ENCODE assay signal across 1 cellular context in the genomic region with DNA sequence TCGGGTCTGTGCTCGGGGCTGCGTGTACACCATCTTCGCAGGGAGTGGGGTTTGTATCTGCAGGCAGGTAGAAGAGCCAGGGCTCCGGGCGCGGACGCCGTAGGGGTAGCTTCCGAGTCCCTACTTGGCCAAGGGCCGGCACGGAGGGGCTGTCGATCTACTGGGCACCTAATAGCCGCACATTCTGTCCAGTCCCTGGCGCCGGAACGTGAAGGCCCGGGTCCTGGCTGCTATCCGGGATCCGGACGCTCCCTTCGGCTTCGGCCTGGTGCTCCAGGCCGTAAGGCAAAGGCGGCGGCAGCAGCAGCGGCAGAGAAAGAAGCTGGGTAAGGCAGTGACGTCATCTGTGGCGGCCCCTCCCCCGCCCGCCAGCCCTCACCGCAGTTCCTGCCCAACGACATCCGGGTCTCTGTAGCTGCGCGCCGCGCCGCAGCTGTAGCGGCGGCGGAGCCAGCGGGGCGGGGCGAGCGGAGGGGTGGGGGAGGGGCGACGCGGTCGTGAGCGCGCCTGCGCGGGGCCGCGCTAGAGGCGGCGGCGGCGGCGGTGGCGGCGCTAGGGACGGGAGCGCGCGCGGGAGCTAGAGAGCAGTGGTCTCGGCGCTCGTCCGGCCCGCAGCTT.
TF ChIP-seq lines count a peak whose summit lies in the region.

A gene (plus strand): TSS at position 525 of the 618 bp plus-strand sequence. CDS start 33,483 bp downstream, outside the sequence.

TF ChIP-seq in HepG2, 621 proteins besides CTCF, POLR2A, EP300 and RAD21 (continued from another document and continues in another):
- TF ChIP-seq, protein P1, sequence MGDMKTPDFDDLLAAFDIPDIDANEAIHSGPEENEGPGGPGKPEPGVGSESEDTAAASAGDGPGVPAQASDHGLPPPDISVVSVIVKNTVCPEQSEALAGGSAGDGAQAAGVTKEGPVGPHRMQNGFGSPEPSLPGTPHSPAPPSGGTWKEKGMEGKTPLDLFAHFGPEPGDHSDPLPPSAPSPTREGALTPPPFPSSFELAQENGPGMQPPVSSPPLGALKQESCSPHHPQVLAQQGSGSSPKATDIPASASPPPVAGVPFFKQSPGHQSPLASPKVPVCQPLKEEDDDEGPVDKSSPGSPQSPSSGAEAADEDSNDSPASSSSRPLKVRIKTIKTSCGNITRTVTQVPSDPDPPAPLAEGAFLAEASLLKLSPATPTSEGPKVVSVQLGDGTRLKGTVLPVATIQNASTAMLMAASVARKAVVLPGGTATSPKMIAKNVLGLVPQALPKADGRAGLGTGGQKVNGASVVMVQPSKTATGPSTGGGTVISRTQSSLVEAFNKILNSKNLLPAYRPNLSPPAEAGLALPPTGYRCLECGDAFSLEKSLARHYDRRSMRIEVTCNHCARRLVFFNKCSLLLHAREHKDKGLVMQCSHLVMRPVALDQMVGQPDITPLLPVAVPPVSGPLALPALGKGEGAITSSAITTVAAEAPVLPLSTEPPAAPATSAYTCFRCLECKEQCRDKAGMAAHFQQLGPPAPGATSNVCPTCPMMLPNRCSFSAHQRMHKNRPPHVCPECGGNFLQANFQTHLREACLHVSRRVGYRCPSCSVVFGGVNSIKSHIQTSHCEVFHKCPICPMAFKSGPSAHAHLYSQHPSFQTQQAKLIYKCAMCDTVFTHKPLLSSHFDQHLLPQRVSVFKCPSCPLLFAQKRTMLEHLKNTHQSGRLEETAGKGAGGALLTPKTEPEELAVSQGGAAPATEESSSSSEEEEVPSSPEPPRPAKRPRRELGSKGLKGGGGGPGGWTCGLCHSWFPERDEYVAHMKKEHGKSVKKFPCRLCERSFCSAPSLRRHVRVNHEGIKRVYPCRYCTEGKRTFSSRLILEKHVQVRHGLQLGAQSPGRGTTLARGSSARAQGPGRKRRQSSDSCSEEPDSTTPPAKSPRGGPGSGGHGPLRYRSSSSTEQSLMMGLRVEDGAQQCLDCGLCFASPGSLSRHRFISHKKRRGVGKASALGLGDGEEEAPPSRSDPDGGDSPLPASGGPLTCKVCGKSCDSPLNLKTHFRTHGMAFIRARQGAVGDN (CRISPR knock-in tag; IDR thresholded peaks at IDR 0.05), result peak; percentile 91
- TF ChIP-seq PLRG1 (conservative IDR thresholded peaks at IDR 0.05), result no peak
- TF ChIP-seq, protein P2, sequence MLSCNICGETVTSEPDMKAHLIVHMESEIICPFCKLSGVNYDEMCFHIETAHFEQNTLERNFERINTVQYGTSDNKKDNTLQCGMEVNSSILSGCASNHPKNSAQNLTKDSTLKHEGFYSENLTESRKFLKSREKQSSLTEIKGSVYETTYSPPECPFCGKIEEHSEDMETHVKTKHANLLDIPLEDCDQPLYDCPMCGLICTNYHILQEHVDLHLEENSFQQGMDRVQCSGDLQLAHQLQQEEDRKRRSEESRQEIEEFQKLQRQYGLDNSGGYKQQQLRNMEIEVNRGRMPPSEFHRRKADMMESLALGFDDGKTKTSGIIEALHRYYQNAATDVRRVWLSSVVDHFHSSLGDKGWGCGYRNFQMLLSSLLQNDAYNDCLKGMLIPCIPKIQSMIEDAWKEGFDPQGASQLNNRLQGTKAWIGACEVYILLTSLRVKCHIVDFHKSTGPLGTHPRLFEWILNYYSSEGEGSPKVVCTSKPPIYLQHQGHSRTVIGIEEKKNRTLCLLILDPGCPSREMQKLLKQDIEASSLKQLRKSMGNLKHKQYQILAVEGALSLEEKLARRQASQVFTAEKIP (CRISPR knock-in tag; IDR thresholded peaks at IDR 0.05; ENCODE audit: borderline replicate concordance), result no peak
- peak; percentile 46; the same call in 1 of the 2 replicates for TF ChIP-seq JUNB (CRISPR knock-in tag; IDR thresholded peaks at IDR 0.05; ENCODE audit: borderline replicate concordance)
- TF ChIP-seq, protein P3, sequence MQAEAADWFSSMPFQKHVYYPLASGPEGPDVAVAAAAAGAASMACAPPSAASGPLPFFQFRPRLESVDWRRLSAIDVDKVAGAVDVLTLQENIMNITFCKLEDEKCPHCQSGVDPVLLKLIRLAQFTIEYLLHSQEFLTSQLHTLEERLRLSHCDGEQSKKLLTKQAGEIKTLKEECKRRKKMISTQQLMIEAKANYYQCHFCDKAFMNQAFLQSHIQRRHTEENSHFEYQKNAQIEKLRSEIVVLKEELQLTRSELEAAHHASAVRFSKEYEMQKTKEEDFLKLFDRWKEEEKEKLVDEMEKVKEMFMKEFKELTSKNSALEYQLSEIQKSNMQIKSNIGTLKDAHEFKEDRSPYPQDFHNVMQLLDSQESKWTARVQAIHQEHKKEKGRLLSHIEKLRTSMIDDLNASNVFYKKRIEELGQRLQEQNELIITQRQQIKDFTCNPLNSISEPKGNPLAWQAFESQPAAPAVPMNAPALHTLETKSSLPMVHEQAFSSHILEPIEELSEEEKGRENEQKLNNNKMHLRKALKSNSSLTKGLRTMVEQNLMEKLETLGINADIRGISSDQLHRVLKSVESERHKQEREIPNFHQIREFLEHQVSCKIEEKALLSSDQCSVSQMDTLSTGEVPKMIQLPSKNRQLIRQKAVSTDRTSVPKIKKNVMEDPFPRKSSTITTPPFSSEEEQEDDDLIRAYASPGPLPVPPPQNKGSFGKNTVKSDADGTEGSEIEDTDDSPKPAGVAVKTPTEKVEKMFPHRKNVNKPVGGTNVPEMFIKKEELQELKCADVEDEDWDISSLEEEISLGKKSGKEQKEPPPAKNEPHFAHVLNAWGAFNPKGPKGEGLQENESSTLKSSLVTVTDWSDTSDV (CRISPR knock-in tag; IDR thresholded peaks at IDR 0.05), result no peak
- TF ChIP-seq LCORL (IDR thresholded peaks at IDR 0.05), result no peak
- TF ChIP-seq LCORL (CRISPR knock-in tag; IDR thresholded peaks at IDR 0.05), result 0 out of 2 replicates have a peak, but pooled peaks have one; percentile 35
- TF ChIP-seq PHF20 (CRISPR knock-in tag; IDR thresholded peaks at IDR 0.05), result peak; percentile 79
- no peak for TF ChIP-seq ZNF75D (CRISPR knock-in tag; IDR thresholded peaks at IDR 0.05; ENCODE audit: borderline replicate concordance)
- TF ChIP-seq, protein P4, sequence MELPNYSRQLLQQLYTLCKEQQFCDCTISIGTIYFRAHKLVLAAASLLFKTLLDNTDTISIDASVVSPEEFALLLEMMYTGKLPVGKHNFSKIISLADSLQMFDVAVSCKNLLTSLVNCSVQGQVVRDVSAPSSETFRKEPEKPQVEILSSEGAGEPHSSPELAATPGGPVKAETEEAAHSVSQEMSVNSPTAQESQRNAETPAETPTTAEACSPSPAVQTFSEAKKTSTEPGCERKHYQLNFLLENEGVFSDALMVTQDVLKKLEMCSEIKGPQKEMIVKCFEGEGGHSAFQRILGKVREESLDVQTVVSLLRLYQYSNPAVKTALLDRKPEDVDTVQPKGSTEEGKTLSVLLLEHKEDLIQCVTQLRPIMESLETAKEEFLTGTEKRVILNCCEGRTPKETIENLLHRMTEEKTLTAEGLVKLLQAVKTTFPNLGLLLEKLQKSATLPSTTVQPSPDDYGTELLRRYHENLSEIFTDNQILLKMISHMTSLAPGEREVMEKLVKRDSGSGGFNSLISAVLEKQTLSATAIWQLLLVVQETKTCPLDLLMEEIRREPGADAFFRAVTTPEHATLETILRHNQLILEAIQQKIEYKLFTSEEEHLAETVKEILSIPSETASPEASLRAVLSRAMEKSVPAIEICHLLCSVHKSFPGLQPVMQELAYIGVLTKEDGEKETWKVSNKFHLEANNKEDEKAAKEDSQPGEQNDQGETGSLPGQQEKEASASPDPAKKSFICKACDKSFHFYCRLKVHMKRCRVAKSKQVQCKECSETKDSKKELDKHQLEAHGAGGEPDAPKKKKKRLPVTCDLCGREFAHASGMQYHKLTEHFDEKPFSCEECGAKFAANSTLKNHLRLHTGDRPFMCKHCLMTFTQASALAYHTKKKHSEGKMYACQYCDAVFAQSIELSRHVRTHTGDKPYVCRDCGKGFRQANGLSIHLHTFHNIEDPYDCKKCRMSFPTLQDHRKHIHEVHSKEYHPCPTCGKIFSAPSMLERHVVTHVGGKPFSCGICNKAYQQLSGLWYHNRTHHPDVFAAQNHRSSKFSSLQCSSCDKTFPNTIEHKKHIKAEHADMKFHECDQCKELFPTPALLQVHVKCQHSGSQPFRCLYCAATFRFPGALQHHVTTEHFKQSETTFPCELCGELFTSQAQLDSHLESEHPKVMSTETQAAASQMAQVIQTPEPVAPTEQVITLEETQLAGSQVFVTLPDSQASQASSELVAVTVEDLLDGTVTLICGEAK (IDR thresholded peaks at IDR 0.05), result no peak
- TF ChIP-seq, protein P4 (CRISPR knock-in tag; IDR thresholded peaks at IDR 0.05), result no peak
- peak; percentile 84 for TF ChIP-seq SRSF1 (optimal IDR thresholded peaks at IDR 0.05; ENCODE audit: low read depth, low read length)
- no peak for TF ChIP-seq ZNF234 (CRISPR knock-in tag; conservative IDR thresholded peaks at IDR 0.05)
- TF ChIP-seq, protein P5, sequence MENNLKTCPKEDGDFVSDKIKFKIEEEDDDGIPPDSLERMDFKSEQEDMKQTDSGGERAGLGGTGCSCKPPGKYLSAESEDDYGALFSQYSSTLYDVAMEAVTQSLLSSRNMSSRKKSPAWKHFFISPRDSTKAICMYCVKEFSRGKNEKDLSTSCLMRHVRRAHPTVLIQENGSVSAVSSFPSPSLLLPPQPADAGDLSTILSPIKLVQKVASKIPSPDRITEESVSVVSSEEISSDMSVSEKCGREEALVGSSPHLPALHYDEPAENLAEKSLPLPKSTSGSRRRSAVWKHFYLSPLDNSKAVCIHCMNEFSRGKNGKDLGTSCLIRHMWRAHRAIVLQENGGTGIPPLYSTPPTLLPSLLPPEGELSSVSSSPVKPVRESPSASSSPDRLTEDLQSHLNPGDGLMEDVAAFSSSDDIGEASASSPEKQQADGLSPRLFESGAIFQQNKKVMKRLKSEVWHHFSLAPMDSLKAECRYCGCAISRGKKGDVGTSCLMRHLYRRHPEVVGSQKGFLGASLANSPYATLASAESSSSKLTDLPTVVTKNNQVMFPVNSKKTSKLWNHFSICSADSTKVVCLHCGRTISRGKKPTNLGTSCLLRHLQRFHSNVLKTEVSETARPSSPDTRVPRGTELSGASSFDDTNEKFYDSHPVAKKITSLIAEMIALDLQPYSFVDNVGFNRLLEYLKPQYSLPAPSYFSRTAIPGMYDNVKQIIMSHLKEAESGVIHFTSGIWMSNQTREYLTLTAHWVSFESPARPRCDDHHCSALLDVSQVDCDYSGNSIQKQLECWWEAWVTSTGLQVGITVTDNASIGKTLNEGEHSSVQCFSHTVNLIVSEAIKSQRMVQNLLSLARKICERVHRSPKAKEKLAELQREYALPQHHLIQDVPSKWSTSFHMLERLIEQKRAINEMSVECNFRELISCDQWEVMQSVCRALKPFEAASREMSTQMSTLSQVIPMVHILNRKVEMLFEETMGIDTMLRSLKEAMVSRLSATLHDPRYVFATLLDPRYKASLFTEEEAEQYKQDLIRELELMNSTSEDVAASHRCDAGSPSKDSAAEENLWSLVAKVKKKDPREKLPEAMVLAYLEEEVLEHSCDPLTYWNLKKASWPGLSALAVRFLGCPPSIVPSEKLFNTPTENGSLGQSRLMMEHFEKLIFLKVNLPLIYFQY (CRISPR knock-in tag; IDR thresholded peaks at IDR 0.05; ENCODE audit: borderline replicate concordance), result peak; percentile 78
- no peak for TF ChIP-seq SRF (IDR thresholded peaks at IDR 0.05; ENCODE audit: low read depth, low read length)
- 0 out of 2 replicates have a peak, but pooled peaks have one; percentile 40 for TF ChIP-seq IRF2 (CRISPR knock-in tag; IDR thresholded peaks at IDR 0.05)
- TF ChIP-seq, protein P6, sequence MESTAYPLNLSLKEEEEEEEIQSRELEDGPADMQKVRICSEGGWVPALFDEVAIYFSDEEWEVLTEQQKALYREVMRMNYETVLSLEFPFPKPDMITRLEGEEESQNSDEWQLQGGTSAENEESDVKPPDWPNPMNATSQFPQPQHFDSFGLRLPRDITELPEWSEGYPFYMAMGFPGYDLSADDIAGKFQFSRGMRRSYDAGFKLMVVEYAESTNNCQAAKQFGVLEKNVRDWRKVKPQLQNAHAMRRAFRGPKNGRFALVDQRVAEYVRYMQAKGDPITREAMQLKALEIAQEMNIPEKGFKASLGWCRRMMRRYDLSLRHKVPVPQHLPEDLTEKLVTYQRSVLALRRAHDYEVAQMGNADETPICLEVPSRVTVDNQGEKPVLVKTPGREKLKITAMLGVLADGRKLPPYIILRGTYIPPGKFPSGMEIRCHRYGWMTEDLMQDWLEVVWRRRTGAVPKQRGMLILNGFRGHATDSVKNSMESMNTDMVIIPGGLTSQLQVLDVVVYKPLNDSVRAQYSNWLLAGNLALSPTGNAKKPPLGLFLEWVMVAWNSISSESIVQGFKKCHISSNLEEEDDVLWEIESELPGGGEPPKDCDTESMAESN (CRISPR knock-in tag; conservative IDR thresholded peaks at IDR 0.05), result peak; percentile 74; the same call in 1 of the 2 replicates
- TF ChIP-seq TBX3 (IDR thresholded peaks at IDR 0.05; ENCODE audit: borderline replicate concordance), result no peak
- no peak; the same call in 1 of the 2 replicates for TF ChIP-seq ZC3H4 (CRISPR knock-in tag; IDR thresholded peaks at IDR 0.05; ENCODE audit: borderline replicate concordance)
- no peak for TF ChIP-seq ASH2L (IDR thresholded peaks at IDR 0.05; ENCODE audit: insufficient read length, low read depth, low read length)
- no peak for TF ChIP-seq KAT2B (IDR thresholded peaks at IDR 0.05; ENCODE audit: borderline replicate concordance, low read depth, low read length)
- no peak for TF ChIP-seq FOXA1 (IDR thresholded peaks at IDR 0.05)
- no peak for TF ChIP-seq FOXA1 (CRISPR knock-in tag; IDR thresholded peaks at IDR 0.05)
- TF ChIP-seq ZNF224 (CRISPR knock-in tag; IDR thresholded peaks at IDR 0.05), result no peak
- peak; percentile 77 for TF ChIP-seq CHD2 (IDR thresholded peaks at IDR 0.05; ENCODE audit: low read depth, low read length)
- TF ChIP-seq PAF1 (CRISPR knock-in tag; IDR thresholded peaks at IDR 0.05), result no peak
- TF ChIP-seq SAP130 (CRISPR knock-in tag; IDR thresholded peaks at IDR 0.05; ENCODE audit: low read depth), result peak; percentile 69
- no peak for TF ChIP-seq HNRNPH1 (optimal IDR thresholded peaks at IDR 0.05; ENCODE audit: low read depth, low read length)
